In the genomic region with DNA sequence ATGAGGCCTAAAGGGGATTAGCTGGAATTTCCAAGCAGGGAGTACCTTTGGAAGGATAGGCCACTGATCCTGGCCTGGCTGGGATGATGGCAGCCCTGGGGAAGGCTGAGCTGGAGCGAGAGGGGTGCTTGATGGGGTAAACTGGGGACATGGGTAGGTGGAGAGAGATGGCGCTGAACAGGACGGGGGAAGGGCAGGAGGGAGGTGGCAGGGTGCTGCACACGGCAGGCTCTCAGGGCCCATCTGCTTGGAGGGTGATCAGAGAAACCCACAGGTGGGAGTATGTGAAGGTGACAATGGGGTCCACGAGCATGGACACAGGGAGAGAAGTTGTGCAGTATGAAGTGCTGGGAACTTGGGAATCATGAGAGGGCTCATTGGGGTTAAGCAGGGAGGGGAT, we compare ENCODE assay signal across 1 cellular context.
TF ChIP-seq lines count a peak whose summit lies in the region.

No MANE protein-coding gene starts in this region.

TF ChIP-seq in HepG2, 621 proteins besides CTCF, POLR2A, EP300 and RAD21:
- TF ChIP-seq, protein P1, sequence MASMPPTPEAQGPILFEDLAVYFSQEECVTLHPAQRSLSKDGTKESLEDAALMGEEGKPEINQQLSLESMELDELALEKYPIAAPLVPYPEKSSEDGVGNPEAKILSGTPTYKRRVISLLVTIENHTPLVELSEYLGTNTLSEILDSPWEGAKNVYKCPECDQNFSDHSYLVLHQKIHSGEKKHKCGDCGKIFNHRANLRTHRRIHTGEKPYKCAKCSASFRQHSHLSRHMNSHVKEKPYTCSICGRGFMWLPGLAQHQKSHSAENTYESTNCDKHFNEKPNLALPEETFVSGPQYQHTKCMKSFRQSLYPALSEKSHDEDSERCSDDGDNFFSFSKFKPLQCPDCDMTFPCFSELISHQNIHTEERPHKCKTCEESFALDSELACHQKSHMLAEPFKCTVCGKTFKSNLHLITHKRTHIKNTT (CRISPR knock-in tag; IDR thresholded peaks at IDR 0.05): no peak
- TF ChIP-seq HNRNPK (IDR thresholded peaks at IDR 0.05; ENCODE audit: low read depth, low read length, poor library complexity, severe bottlenecking) (no peak), ZFY (CRISPR knock-in tag; IDR thresholded peaks at IDR 0.05) (no peak)
